Comparison of ENCODE assay signal across 18 cellular contexts in genomic region chr20:59035381-59035780, GRCh38. TPM values are rescaled to one million over a fixed set of nuclear protein-coding genes. Genes with fewer than 3 reads are reported as not detected.
"Had no signal": no experiment of that assay in that cellular context is flagged by ENCODE, and none has a peak within 500 bp of the region (broad histone marks: within the 10 kb centered on the region; RNA-seq: fewer than 3 reads in every experiment).

No MANE protein-coding gene starts in this region.

- H3K27me3 ChIP-seq: body of pancreas, neural progenitor cell, pancreas, tibial artery, vagina had no signal

- ATAC-seq: body of pancreas, left ventricle myocardium superior, pancreas, SK-N-SH treated with all-trans-retinoic acid at 6 μM for 48 hours had no signal

- DNase-seq: activated CD8-positive, alpha-beta memory T cell treated with anti-CD3 and anti-CD28 coated beads for 24 hours; activated effector memory CD4-positive, alpha-beta T cell treated with anti-CD3 and anti-CD28 coated beads, Interleukin-2, amount 50 U/mL, for 16 hours; amniotic stem cell; body of pancreas; dermis blood vessel endothelial cell; hippocampal formation; left ventricle myocardium superior; mesenchymal stem cell; pancreas; stimulated activated CD4-positive, alpha-beta T cell treated with anti-CD3 and anti-CD28 coated beads, Interleukin-4, amount 100 ng/mL, for 4 hours; tibial artery had no signal

- H3K9me3 ChIP-seq: body of pancreas, pancreas, tibial artery, vagina had no signal

- H3K27ac ChIP-seq: body of pancreas, neural progenitor cell, pancreas, skin epidermis, tibial artery, vagina had no signal

- H3K4me3 Mint-ChIP-seq: neural progenitor cell; T-helper 1 cell treated with Interleukin-12 subunit alpha and Interleukin-12 subunit beta and Interleukin-4 antibody, amounts not matched to agents 30 μg/mL and 1 μg/mL, for 36 hours had no signal

- H3K9me3 Mint-ChIP-seq: neural progenitor cell; T-helper 1 cell treated with Interleukin-12 subunit alpha and Interleukin-12 subunit beta and Interleukin-4 antibody, amounts not matched to agents 30 μg/mL and 1 μg/mL, for 36 hours had no signal

- H3K4me3 ChIP-seq: body of pancreas, neural progenitor cell, pancreas, skin epidermis, tibial artery, vagina had no signal

- H3K27ac Mint-ChIP-seq: neural progenitor cell had no signal

RNA-seq across cellular contexts. Expression of gene TUBB1, which starts 16.2 kb away (rescaled TPM):
- total RNA-seq: body of pancreas, dermis blood vessel endothelial cell, glomerular endothelial cell, kidney epithelial cell, vagina had no signal
